In the genomic region with DNA sequence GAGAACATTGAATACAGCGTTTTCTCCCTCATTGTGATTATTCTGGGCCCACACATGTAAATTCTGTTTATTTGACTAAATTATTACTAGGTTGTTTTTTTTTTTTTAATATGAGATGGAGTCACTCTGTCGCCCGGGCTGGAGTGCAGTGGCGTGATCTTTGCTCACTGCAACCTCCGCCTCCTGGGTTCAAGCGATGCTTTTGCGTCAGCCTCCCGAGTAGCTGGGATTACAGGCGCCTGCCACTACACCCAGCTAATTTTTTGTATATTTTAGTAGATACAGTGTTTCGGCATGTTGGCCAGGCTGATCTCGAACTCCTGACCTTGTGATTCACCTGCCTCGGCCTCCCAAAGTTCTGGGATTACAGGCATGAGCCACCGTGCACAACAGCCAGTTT, we compare ENCODE assay signal across 8 cellular contexts. TPM values are rescaled to one million over a fixed set of nuclear protein-coding genes. Genes with fewer than 3 reads are reported as not detected.
A peak's percentile ranks its signal among the peaks of the same experiment; 100 is the strongest.
DNase-seq lines count a peak whose midpoint lies in the region; ATAC-seq and TF ChIP-seq lines count a peak whose summit lies in the region.
"Not testable (repeated sequence)": the region's sequence is repeated elsewhere in the genome, so short reads cannot be mapped to it uniquely, and the experiment has no call there.

No MANE protein-coding gene starts in this region.

- peaks cover 0 to 91% (median 64%) of the 10 kb centered on the region in 11 experiments; a peak in 14 of 22 replicates for H4K20me1 ChIP-seq in BLaER1 treated with 17β-estradiol and CSF1 and Interleukin-3, amounts not matched to agents 10 nM and 100 nM
- not testable (repeated sequence) for H4K20me1 ChIP-seq in OCI-LY1 (ENCODE audit: insufficient read depth, low read length)

- not testable (repeated sequence) for H2AK5ac ChIP-seq in mesenchymal stem cell (ENCODE audit: low read length, severe bottlenecking)

- H3K9me3 ChIP-seq in BLaER1 treated with 17β-estradiol and CSF1 and Interleukin-3, amounts not matched to agents 10 nM and 100 nM (replicated peaks in 1 of 11), result peaks cover 0 to 23% (median 6%) of the 10 kb centered on the region in 11 experiments; a peak in 10 of 22 replicates
- H3K9me3 ChIP-seq in OCI-LY1 (ENCODE audit: low read length); mesenchymal stem cell (ENCODE audit: control insufficient read depth, low read length); tibial nerve: not testable (repeated sequence)

- not testable (repeated sequence) for H2BK15ac ChIP-seq in mesenchymal stem cell (ENCODE audit: low read depth, poor library complexity, severe bottlenecking)

- not testable (repeated sequence) for H4K8ac ChIP-seq in mesenchymal stem cell (ENCODE audit: low read length)

- not testable (repeated sequence) for H3K27me3 ChIP-seq in BLaER1 treated with 17β-estradiol and CSF1 and Interleukin-3, amounts not matched to agents 10 nM and 100 nM; OCI-LY1 (ENCODE audit: insufficient read depth, low read length); mesenchymal stem cell (ENCODE audit: control insufficient read depth in 1 of 2, insufficient read depth in 1 of 2, low read length in 2 of 2); tibial nerve

- H2BK120ac ChIP-seq in mesenchymal stem cell (ENCODE audit: low read depth, low read length), result not testable (repeated sequence)

- H3K4ac ChIP-seq in mesenchymal stem cell (ENCODE audit: low read depth in 1 of 2, low read length in 2 of 2), result not testable (repeated sequence)

- not testable (repeated sequence) for H3K23ac ChIP-seq in mesenchymal stem cell (ENCODE audit: low read length in 2 of 2)

- not testable (repeated sequence) for DNase-seq in activated T-cell treated with anti-CD3 and anti-CD28 coated beads, Interleukin-2, amount 50 U/mL, for 4 hours; fibroblast of villous mesenchyme (ENCODE audit: low read depth); mesenchymal stem cell; progenitor cell of endocrine pancreas (ENCODE audit: low spot score, unreplicated experiment); tibial nerve (ENCODE audit: low spot score in 2 of 2)

- H3K4me1 ChIP-seq in BLaER1 treated with 17β-estradiol and CSF1 and Interleukin-3, amounts not matched to agents 10 nM and 100 nM, result peaks cover 43 to 67% (median 46%) of the 10 kb centered on the region in 10 experiments
- H3K4me1 ChIP-seq in OCI-LY1 (ENCODE audit: insufficient read depth, low read length, severe bottlenecking) (peaks cover 74% of the 10 kb centered on the region), tibial nerve (peaks cover 0 to 75% (median 30%) of the 10 kb centered on the region in 4 donors)
- not testable (repeated sequence) for H3K4me1 ChIP-seq in mesenchymal stem cell (ENCODE audit: control insufficient read depth, insufficient read depth, low read depth, low read length)

- H3K27ac Mint-ChIP-seq in brain (peak overlapping the region; percentile 38 to 96 (median 84)), progenitor cell of endocrine pancreas (peak overlapping the region; percentile 91)

- not testable (repeated sequence) for H2AFZ ChIP-seq in OCI-LY1 (ENCODE audit: low read length); mesenchymal stem cell (ENCODE audit: low read depth, low read length)

- H2BK5ac ChIP-seq in mesenchymal stem cell (ENCODE audit: low read depth, low read length, poor library complexity, severe bottlenecking), result not testable (repeated sequence)

- H3K4me1 Mint-ChIP-seq in activated T-cell treated with anti-CD3 and anti-CD28 coated beads, Interleukin-2, amount 50 U/mL, for 4 hours (ENCODE audit: low read depth), result peaks cover 73% of the 10 kb centered on the region
- H3K4me1 Mint-ChIP-seq in brain, result peaks cover 86% of the 10 kb centered on the region
- H3K4me1 Mint-ChIP-seq in progenitor cell of endocrine pancreas (ENCODE audit: low read depth), result peaks cover 67% of the 10 kb centered on the region

- H4K91ac ChIP-seq in mesenchymal stem cell (ENCODE audit: low read length), result not testable (repeated sequence)

- H3K9me2 ChIP-seq in OCI-LY1 (ENCODE audit: low read depth, low read length), result not testable (repeated sequence)

- not testable (repeated sequence) for TF ChIP-seq EP300 in tibial nerve (IDR thresholded peaks at IDR 0.05)

- H2BK12ac ChIP-seq in mesenchymal stem cell (ENCODE audit: low read length in 2 of 2), result not testable (repeated sequence)

- WGBS in mesenchymal stem cell, result 78% methylated on average over 11 of the region's 13 CpGs
- 52 to 53% methylated on average over 13 of the region's 13 CpGs for WGBS in tibial nerve, 2 donors

- ATAC-seq in activated T-cell treated with anti-CD3 and anti-CD28 coated beads, Interleukin-2, amount 50 U/mL, for 4 hours, result not testable (repeated sequence)

- peak overlapping the region; percentile 3 to 61 (median 47); a peak in 14 of 22 replicates for H3K27ac ChIP-seq in BLaER1 treated with 17β-estradiol and CSF1 and Interleukin-3, amounts not matched to agents 10 nM and 100 nM
- peak overlapping the region; percentile 62 for H3K27ac ChIP-seq in OCI-LY1 (ENCODE audit: low read depth, low read length, poor library complexity, severe bottlenecking)
- peak overlapping the region; percentile 17 for H3K27ac ChIP-seq in mesenchymal stem cell (ENCODE audit: low read length, poor library complexity, severe bottlenecking)
- H3K27ac ChIP-seq in tibial nerve, result peak overlapping the region; percentile 8 to 86 (median 42)

- not testable (repeated sequence) for H3K9me3 Mint-ChIP-seq in activated T-cell treated with anti-CD3 and anti-CD28 coated beads, Interleukin-2, amount 50 U/mL, for 4 hours; brain; progenitor cell of endocrine pancreas (ENCODE audit: low read depth)

- not testable (repeated sequence) for TF ChIP-seq POLR2A in tibial nerve (IDR thresholded peaks at IDR 0.05)

- TF ChIP-seq CTCF in OCI-LY1 (IDR thresholded peaks at IDR 0.05; ENCODE audit: low read length); brain (conservative IDR thresholded peaks at IDR 0.05); fibroblast of villous mesenchyme (IDR thresholded peaks at IDR 0.05; ENCODE audit: insufficient read depth, low read depth, low read length); progenitor cell of endocrine pancreas (IDR thresholded peaks at IDR 0.05; ENCODE audit: unreplicated experiment); tibial nerve (IDR thresholded peaks at IDR 0.05): not testable (repeated sequence)

- peak overlapping the region in 6 of 11 experiments; percentile 3 to 46 (median 33); a peak in 5 of 22 replicates for H3K9ac ChIP-seq in BLaER1 treated with 17β-estradiol and CSF1 and Interleukin-3, amounts not matched to agents 10 nM and 100 nM
- not testable (repeated sequence) for H3K9ac ChIP-seq in OCI-LY1 (ENCODE audit: low read length)
- peak overlapping the region; percentile 64 for H3K9ac ChIP-seq in mesenchymal stem cell (ENCODE audit: low read length)

- not testable (repeated sequence) for H3K79me1 ChIP-seq in mesenchymal stem cell (replicated peaks; ENCODE audit: low read length, poor library complexity, severe bottlenecking)

- not testable (repeated sequence) for H3K27me3 Mint-ChIP-seq in activated T-cell treated with anti-CD3 and anti-CD28 coated beads, Interleukin-2, amount 50 U/mL, for 4 hours (ENCODE audit: low read depth); brain; progenitor cell of endocrine pancreas

- H3K4me3 ChIP-seq in BLaER1 treated with 17β-estradiol and CSF1 and Interleukin-3, amounts not matched to agents 10 nM and 100 nM; OCI-LY1 (ENCODE audit: low read depth, low read length, poor library complexity, severe bottlenecking); tibial nerve: not testable (repeated sequence)
- H3K4me3 ChIP-seq in fibroblast of villous mesenchyme (ENCODE audit: low read depth, low read length) (peak overlapping the region; percentile 32), mesenchymal stem cell (ENCODE audit: insufficient read depth in 1 of 2, low read depth in 1 of 2, low read length in 2 of 2) (peak overlapping the region in 1 of 2 experiments; percentile 45)

- peak overlapping the region; percentile 66 for H3K4me3 Mint-ChIP-seq in activated T-cell treated with anti-CD3 and anti-CD28 coated beads, Interleukin-2, amount 50 U/mL, for 4 hours
- peak overlapping the region; percentile 42 to 90 (median 68) for H3K4me3 Mint-ChIP-seq in brain
- not testable (repeated sequence) for H3K4me3 Mint-ChIP-seq in progenitor cell of endocrine pancreas (ENCODE audit: low read depth)

- H3K36me3 Mint-ChIP-seq in activated T-cell treated with anti-CD3 and anti-CD28 coated beads, Interleukin-2, amount 50 U/mL, for 4 hours (ENCODE audit: insufficient read depth), result peaks cover 10% of the 10 kb centered on the region
- peaks cover 26% of the 10 kb centered on the region for H3K36me3 Mint-ChIP-seq in brain
- not testable (repeated sequence) for H3K36me3 Mint-ChIP-seq in progenitor cell of endocrine pancreas (ENCODE audit: insufficient read depth)

- H3K79me2 ChIP-seq in OCI-LY1 (ENCODE audit: insufficient read depth, low read length), result peaks cover 99% of the 10 kb centered on the region

- not testable (repeated sequence) for H3K14ac ChIP-seq in mesenchymal stem cell (ENCODE audit: low read length in 2 of 2)

- peaks cover 0 to 35% (median 13%) of the 10 kb centered on the region in 11 experiments; a peak in 13 of 22 replicates for H3K36me3 ChIP-seq in BLaER1 treated with 17β-estradiol and CSF1 and Interleukin-3, amounts not matched to agents 10 nM and 100 nM
- not testable (repeated sequence) for H3K36me3 ChIP-seq in OCI-LY1 (ENCODE audit: insufficient read depth, low read length); mesenchymal stem cell (ENCODE audit: control insufficient read depth in 1 of 2, insufficient read depth in 2 of 2, low read depth in 1 of 2, low read length in 2 of 2); tibial nerve

- not testable (repeated sequence) for H3K18ac ChIP-seq in mesenchymal stem cell (ENCODE audit: low read depth in 1 of 2, low read length in 2 of 2)

- H3K4me2 ChIP-seq in BLaER1 treated with 17β-estradiol and CSF1 and Interleukin-3, amounts not matched to agents 10 nM and 100 nM, result peak overlapping the region; percentile 53 to 95 (median 70)
- peak overlapping the region; percentile 54; the same call in 1 of the 2 replicates for H3K4me2 ChIP-seq in OCI-LY1 (ENCODE audit: low read length)
- not testable (repeated sequence) for H3K4me2 ChIP-seq in mesenchymal stem cell (ENCODE audit: low read length, poor library complexity, severe bottlenecking)

- H3F3A ChIP-seq in OCI-LY1 (ENCODE audit: insufficient read depth, low read length), result not testable (repeated sequence)

RNA-seq across cellular contexts. Expression of a gene that starts 5.9 kb away (rescaled TPM):
- total RNA-seq in activated T-cell treated with anti-CD3 and anti-CD28 coated beads, Interleukin-2, amount 50 U/mL, for 4 hours, result 10 to 100 TPM; 19.4 to 21.6 (median 21.2) TPM
- polyA plus RNA-seq in brain (ENCODE audit: insufficient read depth, low read depth, low replicate concordance), result 5.8 TPM
- total RNA-seq in fibroblast of villous mesenchyme (18.4 and 23.3 TPM in 2 replicates), progenitor cell of endocrine pancreas (65.8 and 73.2 TPM in 2 replicates), tibial nerve (10 to 100 TPM; 41.8 to 50.9 (median 47.8) TPM)
- polyA plus RNA-seq in mesenchymal stem cell (2013, experiment 1 of 2), result 5.6 TPM
- 4.9 TPM for polyA plus RNA-seq in mesenchymal stem cell (2013, experiment 2 of 2)
